1 cellular context compared by ENCODE assay signal in genomic region chr4:38674206-38675144, GRCh38.
TF ChIP-seq lines count a peak whose summit lies in the region.

No MANE protein-coding gene starts in this region.

TF ChIP-seq in HepG2, 621 proteins besides CTCF, POLR2A, EP300 and RAD21 (continued from another document):
- TF ChIP-seq HNF1A (IDR thresholded peaks at IDR 0.05; ENCODE audit: low read depth) = peak; percentile 72
- peak; percentile 50; the same call in 1 of the 2 replicates for TF ChIP-seq HNF1A (CRISPR knock-in tag; IDR thresholded peaks at IDR 0.05; ENCODE audit: borderline replicate concordance)
- no peak for TF ChIP-seq HDAC6 (IDR thresholded peaks at IDR 0.05; ENCODE audit: low read depth, low read length)
- TF ChIP-seq FOXC1 (CRISPR knock-in tag; IDR thresholded peaks at IDR 0.05; ENCODE audit: borderline replicate concordance) = no peak
- TF ChIP-seq MTA3 (CRISPR knock-in tag; IDR thresholded peaks at IDR 0.05) = no peak
- TF ChIP-seq ZNF263 (CRISPR knock-in tag; IDR thresholded peaks at IDR 0.05) = no peak
- no peak for TF ChIP-seq ZNF546 (CRISPR knock-in tag; conservative IDR thresholded peaks at IDR 0.05)
- peak; percentile 59; the same call in 1 of the 2 replicates for TF ChIP-seq SALL1 (CRISPR knock-in tag; IDR thresholded peaks at IDR 0.05)
- TF ChIP-seq SMAD9 (CRISPR knock-in tag; IDR thresholded peaks at IDR 0.05) = no peak
- peak; percentile 57; the same call in 1 of the 2 replicates for TF ChIP-seq MEF2D (CRISPR knock-in tag; IDR thresholded peaks at IDR 0.05)
- TF ChIP-seq ZNF788 (CRISPR knock-in tag; IDR thresholded peaks at IDR 0.05; ENCODE audit: borderline replicate concordance) = no peak
- TF ChIP-seq HMGA1 (CRISPR knock-in tag; conservative IDR thresholded peaks at IDR 0.05) = no peak
- TF ChIP-seq MED13 (CRISPR knock-in tag; IDR thresholded peaks at IDR 0.05) = no peak
- peak; percentile 24; the same call in 1 of the 2 replicates for TF ChIP-seq ELF3 (CRISPR knock-in tag; IDR thresholded peaks at IDR 0.05)
- TF ChIP-seq TOE1 (CRISPR knock-in tag; IDR thresholded peaks at IDR 0.05) = no peak
- TF ChIP-seq ZNF614 (CRISPR knock-in tag; IDR thresholded peaks at IDR 0.05; ENCODE audit: borderline replicate concordance) = no peak
